In genomic region chr9:126454795-126455194, GRCh38 we compare ENCODE assay signal across 18 cellular contexts.
DNase-seq lines count a peak whose midpoint lies in the region; ATAC-seq, FAIRE-seq and TF ChIP-seq lines count a peak whose summit lies in the region.
"Had no signal": no experiment of that assay in that cellular context is flagged by ENCODE, and none has a peak within 500 bp of the region (broad histone marks: within the 10 kb centered on the region; RNA-seq: fewer than 3 reads in every experiment).

No MANE protein-coding gene starts in this region.

- H3K27ac ChIP-seq in KMS-11 (no peak overlapping the region), H1 (ENCODE audit: low read depth, low read length) (no peak overlapping the region), spleen (no peak overlapping the region)
- H3K27ac ChIP-seq: BLaER1 had no signal

- H4K8ac ChIP-seq in H1 (ENCODE audit: extremely low read depth, insufficient read depth, low read length), result peak overlapping the region; percentile 8; the same call in 1 of the 2 replicates

- H2AK5ac ChIP-seq in H1 (ENCODE audit: low read depth, low read length), result no peak overlapping the region

- H3K9ac ChIP-seq in KMS-11 (no peak overlapping the region), H1 (replicated peaks in 1 of 4; ENCODE audit: extremely low read depth in 1 of 4, low read depth in 3 of 4, low read length in 3 of 4) (no peak overlapping the region)
- H3K9ac ChIP-seq: BLaER1 had no signal

- H3K27me3 ChIP-seq in KMS-11 (ENCODE audit: insufficient read depth, low read depth) (no peaks in the 10 kb centered on the region), H1 (replicated peaks in 1 of 4; ENCODE audit: control insufficient read depth in 3 of 4, extremely low read depth in 1 of 4, insufficient read depth in 3 of 4, low read length in 3 of 4) (no peaks in the 10 kb centered on the region), spleen (replicated peaks in 1 of 7) (no peaks in the 10 kb centered on the region)
- H3K27me3 ChIP-seq: BLaER1 had no signal

- TF ChIP-seq CTCF in KMS-11 (conservative IDR thresholded peaks at IDR 0.05; ENCODE audit: low read depth, low read length) (no peak), H1 (IDR thresholded peaks at IDR 0.05; ENCODE audit: control extremely low read depth in 1 of 3, insufficient read depth in 1 of 3, low read depth in 1 of 3, low read length in 3 of 3) (no peak), spleen (IDR thresholded peaks at IDR 0.05 in 8 of 11, conservative IDR thresholded peaks at IDR 0.05 in 3 of 11) (no peak)

- 91% methylated on average over 9 of the region's 9 CpGs; no CpG with 5 or more reads in 1 of the 2 experiments for whole genome bisulfite sequencing in H1 (ENCODE audit: extremely low coverage in 1 of 2, insufficient coverage in 1 of 2, insufficient read length in 1 of 2, insufficient replicate concordance in 2 of 2, low coverage in 1 of 2, low lambda C conversion rate in 2 of 2, missing lambda C conversion rate in 1 of 2), 2 experiments
- 94 to 98% (median 97%) methylated on average over 9 of the region's 9 CpGs for WGBS in spleen, 5 donors

- H2BK120ac ChIP-seq in H1 (replicated peaks; ENCODE audit: low read depth, low read length), result no peak overlapping the region

- TF ChIP-seq POLR2A in H1 (IDR thresholded peaks at IDR 0.05; ENCODE audit: control extremely low read depth in 1 of 2, low read depth in 2 of 2, low read length in 2 of 2) (no peak), spleen (IDR thresholded peaks at IDR 0.05) (no peak)

- no peak overlapping the region; the same call in 1 of the 2 replicates for H2BK5ac ChIP-seq in H1 (ENCODE audit: low read depth, low read length)

- no peak overlapping the region for H3K4me3 ChIP-seq in KMS-11 (IDR thresholded peaks at IDR 0.05; ENCODE audit: insufficient read depth, low read depth, low read length)
- no peak overlapping the region for H3K4me3 ChIP-seq in H1 (ENCODE audit: extremely low read depth in 1 of 4, insufficient read depth in 2 of 4, low read depth in 3 of 4, low read length in 4 of 4)
- H3K4me3 ChIP-seq in spleen, result no peak overlapping the region
- H3K4me3 ChIP-seq: BLaER1, GM23338 had no signal

- H3K23ac ChIP-seq in H1 (ENCODE audit: insufficient read length), result no peak overlapping the region

- H3K18ac ChIP-seq in H1 (ENCODE audit: extremely low read depth, low read length), result no peak overlapping the region; the same call in 1 of the 2 replicates

- H3K4me2 ChIP-seq in KMS-11 (peak overlapping the region; percentile 98; the same call in 1 of the 2 replicates), H1 (ENCODE audit: insufficient read depth in 1 of 2, low read depth in 2 of 2, low read length in 2 of 2) (no peak overlapping the region)
- H3K4me2 ChIP-seq: BLaER1, GM23338 had no signal

- no peak for TF ChIP-seq EP300 in H1 (IDR thresholded peaks at IDR 0.05; ENCODE audit: borderline replicate concordance in 1 of 2, low read depth in 2 of 2, low read length in 2 of 2)

- H2AFZ ChIP-seq in KMS-11 (ENCODE audit: low read depth), result no peak overlapping the region
- H2AFZ ChIP-seq in H1 (ENCODE audit: low read length), result no peak overlapping the region
- H2AFZ ChIP-seq: GM23338 had no signal

- intact Hi-C loops in spleen (cut with DNase I; ENCODE audit: low total_unique reads) (no loop called here), Right ventricle myocardium inferior (cut with DNase I) (no loop called here)

- no peak overlapping the region for H4K91ac ChIP-seq in H1 (replicated peaks; ENCODE audit: insufficient read length, low read length)

- H3K4me1 ChIP-seq in KMS-11 (ENCODE audit: low read depth, poor library complexity, severe bottlenecking), result peaks cover 38% of the 10 kb centered on the region
- H3K4me1 ChIP-seq in H1 (replicated peaks in 1 of 4; ENCODE audit: control insufficient read depth in 3 of 4, insufficient read depth in 4 of 4, low read length in 3 of 4), result peaks cover 0 to 4% (median 0%) of the 10 kb centered on the region in 4 experiments; a peak in 2 of 7 replicates
- H3K4me1 ChIP-seq in spleen, result peaks cover 0 to 22% (median 7%) of the 10 kb centered on the region in 6 donors

- POLR2A ChIA-PET in H1 (lab: Charles Lee; ENCODE audit: partially characterized antibody), result no interaction called here

- no peak overlapping the region for H4K5ac ChIP-seq in H1 (ENCODE audit: insufficient read length, low read depth, low read length)

- no peak overlapping the region for H2BK12ac ChIP-seq in H1 (ENCODE audit: low read depth, low read length)

- H3K36me3 ChIP-seq in KMS-11 (ENCODE audit: insufficient read depth) (no peaks in the 10 kb centered on the region), H1 (ENCODE audit: control insufficient read depth in 2 of 4, insufficient read depth in 4 of 4, low read length in 3 of 4) (no peaks in the 10 kb centered on the region), spleen (peaks cover 0 to 67% (median 0%) of the 10 kb centered on the region in 6 donors)

- no peak for ATAC-seq in Right ventricle myocardium inferior
- ATAC-seq: HepG2 had no signal

- no peak overlapping the region for H3K56ac ChIP-seq in H1 (replicated peaks; ENCODE audit: insufficient read length, low read depth, low read length)

- H2BK15ac ChIP-seq in H1 (ENCODE audit: low read length), result no peak overlapping the region

- H3K79me1 ChIP-seq in H1 (ENCODE audit: low read depth, low read length), result no peaks in the 10 kb centered on the region

- H3K4ac ChIP-seq in H1 (replicated peaks; ENCODE audit: insufficient read length, low read depth, low read length), result no peak overlapping the region

- no peaks in the 10 kb centered on the region for H3K23me2 ChIP-seq in H1 (ENCODE audit: low read depth, low read length)

- H3K14ac ChIP-seq in H1 (ENCODE audit: insufficient read length), result no peak overlapping the region

- no peaks in the 10 kb centered on the region for H3K9me3 ChIP-seq in H1 (ENCODE audit: insufficient read depth in 2 of 2, low read depth in 1 of 2, low read length in 1 of 2)
- no peaks in the 10 kb centered on the region for H3K9me3 ChIP-seq in spleen
- H3K9me3 ChIP-seq: BLaER1 had no signal

- H2BK20ac ChIP-seq in H1 (ENCODE audit: low read length), result no peak overlapping the region

- FAIRE-seq in H1 (lab: Jason Lieb, UNC), result no peak
- FAIRE-seq: GM12892, GM18507, HepG2 had no signal

- H3K79me2 ChIP-seq in KMS-11 (ENCODE audit: insufficient read depth, low read depth) (no peaks in the 10 kb centered on the region), H1 (ENCODE audit: control insufficient read depth in 1 of 2, insufficient read depth in 2 of 2, low read length in 2 of 2) (no peaks in the 10 kb centered on the region)

- no peak for TF ChIP-seq RAD21 in H1 (IDR thresholded peaks at IDR 0.05 in 1 of 2, conservative IDR thresholded peaks at IDR 0.05 in 1 of 2; ENCODE audit: low read depth in 2 of 2, low read length in 2 of 2)

- H4K20me1 ChIP-seq in KMS-11 (ENCODE audit: insufficient read depth) (no peaks in the 10 kb centered on the region), H1 (replicated peaks in 1 of 2; ENCODE audit: control insufficient read depth in 1 of 2, insufficient read depth in 2 of 2, low read length in 2 of 2) (peaks cover 0 to 2% of the 10 kb centered on the region in 2 experiments)
- H4K20me1 ChIP-seq: BLaER1 had no signal

- CTCF ChIA-PET in H1 (lab: Charles Lee; ENCODE audit: partially characterized antibody), result interaction anchor here (1.1 to 1.3 kb wide), 2 partner anchors 18 to 56 kb away, joined by 3 read pairs; no protein-coding TSS in a partner anchor

- peak; percentile 8 for DNase-seq in activated CD8-positive, alpha-beta memory T cell treated with anti-CD3 and anti-CD28 coated beads, Interleukin-2, amount 50 U/mL, for 48 hours
- no peak for DNase-seq in activated CD8-positive, alpha-beta memory T cell treated with anti-CD3 and anti-CD28 coated beads, Interleukin-2, amount 50 U/mL, for 4 hours
- DNase-seq in H1 (ENCODE audit: low read depth in 1 of 2, low spot score in 2 of 2) (no peak), spleen (peak; percentile 19), Right ventricle myocardium inferior (ENCODE audit: missing footprints) (no peak), NCI-H1092 (lab: John Stamatoyannopoulos, UW) (no peak)
- DNase-seq in stimulated activated CD4-positive, alpha-beta T cell treated with anti-CD3 and anti-CD28 coated beads, Interleukin-4, amount 100 ng/mL, for 24 hours, result no peak
- DNase-seq: 8988T; CD4-positive, alpha-beta memory T cell; DMS153; DMS79; GDM1 had no signal

TF ChIP-seq in H1, 55 proteins besides CTCF, POLR2A, EP300 and RAD21 (continues in another document):
- no peak for TF ChIP-seq SIRT6 (IDR thresholded peaks at IDR 0.05; ENCODE audit: low read length)
- no peak for TF ChIP-seq ZNF274 (IDR thresholded peaks at IDR 0.05; ENCODE audit: borderline replicate concordance, extremely low read depth, low read length)
- no peak for TF ChIP-seq RNF2 (IDR thresholded peaks at IDR 0.05; ENCODE audit: borderline replicate concordance, low read depth, low read length, missing control alignments, poor library complexity, severe bottlenecking)
- no peak for TF ChIP-seq TEAD4 (IDR thresholded peaks at IDR 0.05; ENCODE audit: low read depth, low read length)
- TF ChIP-seq RFX5 (IDR thresholded peaks at IDR 0.05; ENCODE audit: borderline replicate concordance, low read depth, low read length), result no peak
- TF ChIP-seq ATF2 (IDR thresholded peaks at IDR 0.05; ENCODE audit: low read length), result no peak

Comparison
In these comparisons a context has a peak if more than half of its experiments do, and no peak if none do; other contexts are left out.
1. DNase-seq: peak in activated CD8-positive, alpha-beta memory T cell treated with anti-CD3 and anti-CD28 coated beads, Interleukin-2, amount 50 U/mL, for 48 hours (single experiment) and spleen (single experiment); none in activated CD8-positive, alpha-beta memory T cell treated with anti-CD3 and anti-CD28 coated beads, Interleukin-2, amount 50 U/mL, for 4 hours (single experiment), H1 (0 of 2), stimulated activated CD4-positive, alpha-beta T cell treated with anti-CD3 and anti-CD28 coated beads, Interleukin-4, amount 100 ng/mL, for 24 hours (single experiment), Right ventricle myocardium inferior (single experiment) and NCI-H1092 (single experiment).